In genomic region chr14:91418387-91419043, GRCh38 we compare ENCODE assay signal across 8 cellular contexts. TPM values are rescaled to one million over a fixed set of nuclear protein-coding genes. Genes with fewer than 3 reads are reported as not detected.
DNase-seq lines count a peak whose midpoint lies in the region; ATAC-seq, FAIRE-seq and TF ChIP-seq lines count a peak whose summit lies in the region.

No MANE protein-coding gene starts in this region.

- H3K4me2 ChIP-seq in K562 (ENCODE audit: insufficient read depth, low read length), result peak overlapping the region; percentile 69

- H3K79me2 ChIP-seq in K562 (ENCODE audit: control insufficient read depth, insufficient read depth, low read length), result peaks cover 34% of the 10 kb centered on the region

- peak; percentile 53 for DNase-seq in LoVo (ENCODE audit: low spot score)
- peak; percentile 61 for DNase-seq in T-helper 22 cell (ENCODE audit: low read depth)
- DNase-seq in K562 (ENCODE audit: extremely low read depth in 1 of 4, low spot score in 3 of 4), result peak; percentile 41 to 75 (median 42)

- ATAC-seq in K562 (peak; percentile 67), HG03175 (IDR thresholded peaks at IDR 0.05; ENCODE audit: unreplicated experiment) (no peak)

- BruUV-seq in K562 (replicated peaks; lab: Mats Ljungman, UMichigan), result TSS peak; percentile 76

- CTCF ChIA-PET in K562 (lab: Yijun Ruan, JAX; ENCODE audit: low intra/inter-chr PET ratio), result interaction anchor here (0.7 to 1.8 kb wide), 3 partner anchors 13 to 95 kb away, joined by 4 to 8 read pairs (median 6); no protein-coding TSS in a partner anchor

- H3K4me3 ChIP-seq in K562 (peak overlapping the region; percentile 76), iPS-18c (ENCODE audit: insufficient read depth, low read depth, low read length) (peak overlapping the region; percentile 32), skeletal muscle tissue (ENCODE audit: low read length in 3 of 3) (peak overlapping the region; percentile 62 to 70 (median 69))

- peaks cover 18 to 27% of the 10 kb centered on the region in 2 experiments; a peak in 4 of 5 replicates for H3K4me1 ChIP-seq in K562 (replicated peaks in 1 of 2; ENCODE audit: control insufficient read depth in 2 of 2, insufficient read depth in 2 of 2, low read length in 2 of 2)
- H3K4me1 ChIP-seq in skeletal muscle tissue (ENCODE audit: control insufficient read depth in 3 of 3, insufficient read depth in 3 of 3, low read length in 3 of 3), result peaks cover 7 to 12% (median 11%) of the 10 kb centered on the region in 3 donors

- no peak; the same call in 1 of the 2 replicates for TF ChIP-seq POLR2A in K562 (conservative IDR thresholded peaks at IDR 0.05)

- H2AFZ ChIP-seq in K562 (ENCODE audit: low read depth, low read length), result peak overlapping the region; percentile 97

- FAIRE-seq in K562 (lab: Jason Lieb, UNC), result peak; percentile 79

- peak overlapping the region; percentile 25; the same call in 1 of the 2 replicates for H3K27ac ChIP-seq in 22Rv1
- peak overlapping the region; percentile 82 for H3K27ac ChIP-seq in K562 (ENCODE audit: extremely low read depth, low read depth, low read length)
- no peak overlapping the region for H3K27ac ChIP-seq in skeletal muscle tissue (ENCODE audit: low read depth, low read length)

- TF ChIP-seq EP300 in K562 (IDR thresholded peaks at IDR 0.05; ENCODE audit: low read length), result no peak

- TF ChIP-seq CTCF in 22Rv1 (IDR thresholded peaks at IDR 0.05) (peak; percentile 95), GM12873 (IDR thresholded peaks at IDR 0.05; ENCODE audit: insufficient read depth, low read depth, low read length, missing control alignments) (peak; percentile 98), K562 (IDR thresholded peaks at IDR 0.05 in 2 of 3, conservative IDR thresholded peaks at IDR 0.05 in 1 of 3; ENCODE audit: insufficient read depth in 2 of 3, low read depth in 1 of 3, low read length in 3 of 3) (peak; percentile 76 to 89 (median 82))

- intact Hi-C loops in K562 (cut with micrococcal nuclease), result loop anchor here (1.0 to 10.0 kb wide), 4 partner anchors 36 to 244 kb away; no protein-coding TSS in a partner anchor

- peak overlapping the region; percentile 72 to 93 for H3K9ac ChIP-seq in K562 (ENCODE audit: insufficient read depth in 1 of 2, low read depth in 2 of 2, low read length in 2 of 2)
- peak overlapping the region in 2 of 3 donors; percentile 43 to 73 for H3K9ac ChIP-seq in skeletal muscle tissue (ENCODE audit: low read depth in 1 of 3, low read length in 3 of 3)

- H3K27me3 ChIP-seq in K562 (ENCODE audit: control insufficient read depth in 2 of 2, insufficient read depth in 2 of 2, low read length in 2 of 2) (no peaks in the 10 kb centered on the region), skeletal muscle tissue (ENCODE audit: control insufficient read depth in 3 of 3, insufficient read depth in 3 of 3, low read length in 3 of 3) (peaks cover 3 to 16% (median 15%) of the 10 kb centered on the region in 3 donors)

- H4K20me1 ChIP-seq in K562 (replicated peaks; ENCODE audit: control insufficient read depth, insufficient read depth, low read length), result no peaks in the 10 kb centered on the region

- peaks cover 24% of the 10 kb centered on the region; the same call in 1 of the 3 replicates for H3K36me3 ChIP-seq in K562 (ENCODE audit: control insufficient read depth, insufficient read depth, low read length)
- no peaks in the 10 kb centered on the region for H3K36me3 ChIP-seq in skeletal muscle tissue (ENCODE audit: control insufficient read depth in 3 of 3, insufficient read depth in 3 of 3, low read length in 3 of 3)

- WGBS in K562 (ENCODE audit: insufficient coverage, low coverage, missing lambda C conversion rate), result 3% methylated on average over 30 of the region's 42 CpGs

- H3K9me3 ChIP-seq in K562 (replicated peaks; ENCODE audit: control insufficient read depth, insufficient read depth, low read depth, low read length) (no peaks in the 10 kb centered on the region), iPS-18c (ENCODE audit: control insufficient read depth, insufficient read depth, low read length) (no peaks in the 10 kb centered on the region), skeletal muscle tissue (ENCODE audit: control insufficient read depth in 3 of 3, low read length in 3 of 3) (no peaks in the 10 kb centered on the region)

- H3K9me1 ChIP-seq in K562 (ENCODE audit: control insufficient read depth, insufficient read depth, low read length), result no peaks in the 10 kb centered on the region

- in situ Hi-C loops in K562 (cut with MboI), result no loop called here

- peak; percentile 75 to 83 for TF ChIP-seq RAD21 in K562 (CRISPR knock-in tag; conservative IDR thresholded peaks at IDR 0.05 in 1 of 2, IDR thresholded peaks at IDR 0.05 in 1 of 2)

- POLR2A ChIA-PET in K562 (lab: Yijun Ruan, JAX), result interaction anchor here (0.6 kb wide), 1 partner anchor 247 kb away, joined by 3 read pairs; no protein-coding TSS in a partner anchor

TF ChIP-seq in K562, 482 proteins besides CTCF, POLR2A, EP300 and RAD21 (continues in another document):
- no peak for TF ChIP-seq KLF13 (tag; IDR thresholded peaks at IDR 0.05; ENCODE audit: borderline replicate concordance, low read depth)
- TF ChIP-seq BACH1 (tag; IDR thresholded peaks at IDR 0.05), result no peak
- TF ChIP-seq POLR2AphosphoS2 (IDR thresholded peaks at IDR 0.05; ENCODE audit: low read length), result no peak
- TF ChIP-seq POLR3G (IDR thresholded peaks at IDR 0.05; ENCODE audit: extremely low read depth, insufficient read length, insufficient replicate concordance), result no peak
- no peak for TF ChIP-seq HINFP (tag; conservative IDR thresholded peaks at IDR 0.05; ENCODE audit: low read depth)
- TF ChIP-seq FIP1L1 (IDR thresholded peaks at IDR 0.05; ENCODE audit: low read depth, low read length, poor library complexity, severe bottlenecking), result no peak
- no peak for TF ChIP-seq STAT6 (CRISPR knock-in tag; IDR thresholded peaks at IDR 0.05)
- no peak for TF ChIP-seq MEF2D (tag; conservative IDR thresholded peaks at IDR 0.05; ENCODE audit: low read depth)
- no peak for TF ChIP-seq CCNT2 (IDR thresholded peaks at IDR 0.05; ENCODE audit: borderline replicate concordance, extremely low read depth, insufficient read length, low read depth, low read length)

RNA-seq across cellular contexts. Expression of gene CCDC88C, which starts 0.9 kb away (rescaled TPM):
- total RNA-seq in K562 (2011; cell fraction: chromatin; rRNA removed; ENCODE audit: low replicate concordance), result 100 and 139 TPM in 2 replicates
- total RNA-seq in K562 (2011; cell fraction: nucleolus; rRNA removed), result 63.0 and 67.6 TPM in 2 replicates
- 63.9 and 65.4 TPM in 2 replicates for total RNA-seq in K562 (2011; cell fraction: nucleoplasm; rRNA removed)
- total RNA-seq in K562 (2014; rRNA removed) (12.4 and 13.3 TPM in 2 replicates), K562 (2014; rRNA removed; fragmentation: Illumina TruSeq; extraction: Trizol) (11.2 and 12.9 TPM in 2 replicates), K562 (2015; rRNA removed; fragmentation: Illumina TruSeq; extraction: Trizol) (11.3 and 12.2 TPM in 2 replicates), K562 (2021) (16.8 and 22.5 TPM in 2 replicates), skeletal muscle tissue (9.4 TPM)
- polyA plus RNA-seq in K562 (2011; rRNA removed) (7.5 and 8.2 TPM in 2 replicates), K562 (2014; fragmentation: Illumina TruSeq; extraction: Trizol) (8.4 and 9.3 TPM in 2 replicates), K562 (2014; fragmentation: Nextera tagmentation; extraction: Ambion mirVana) (under 1 TPM; 0.62 to 0.65 TPM), K562 (2014; rRNA removed) (10.7 and 11.4 TPM in 2 replicates)
- polyA plus RNA-seq in K562 (2011; cell fraction: cytosol; rRNA removed), result 5.8 and 6.7 TPM in 2 replicates
- polyA plus RNA-seq in K562 (2011; cell fraction: nucleus; rRNA removed), result 23.6 and 28.3 TPM in 2 replicates
- polyA plus RNA-seq in K562 (2012), result 8.6 and 10.1 TPM in 2 replicates
- 20.0 and 20.9 TPM in 2 replicates for polyA minus RNA-seq in K562 (2011; rRNA and poly(A)+ RNA removed)
- polyA minus RNA-seq in K562 (2011; cell fraction: cytosol; rRNA and poly(A)+ RNA removed), result 7.9 and 12.8 TPM in 2 replicates
- polyA minus RNA-seq in K562 (2011; cell fraction: nucleus; rRNA and poly(A)+ RNA removed), result 22.8 and 36.1 TPM in 2 replicates
